ENCODE assay signal across 8 cellular contexts in the genomic region with DNA sequence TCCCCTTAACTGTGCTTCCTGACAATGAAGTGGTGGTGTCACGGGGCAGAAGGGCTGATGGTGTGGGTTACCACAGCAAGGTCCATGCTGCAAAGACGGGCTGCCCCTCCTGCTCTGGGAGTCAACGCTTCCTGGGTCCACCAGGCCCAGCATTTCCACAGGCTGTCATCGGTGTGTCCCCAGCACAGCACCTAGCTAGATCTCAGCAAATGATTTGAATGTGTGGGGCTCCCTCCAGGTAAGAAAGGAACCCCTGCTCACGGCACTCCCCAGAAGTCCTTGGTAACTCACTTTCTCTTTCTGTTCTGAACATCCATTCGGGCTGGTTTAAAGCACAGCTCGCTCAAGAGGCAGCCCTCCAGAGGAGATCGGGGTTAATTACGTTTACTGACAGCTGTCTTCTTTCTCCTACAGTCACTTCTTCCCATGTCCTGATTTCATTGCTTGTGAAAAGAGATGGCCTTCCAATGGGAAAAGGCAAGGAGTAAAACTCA. TPM values are rescaled to one million over a fixed set of nuclear protein-coding genes. Genes with fewer than 3 reads are reported as not detected.
DNase-seq lines count a peak whose midpoint lies in the region; ATAC-seq and TF ChIP-seq lines count a peak whose summit lies in the region.

No MANE protein-coding gene starts in this region.

- TF ChIP-seq POLR2A in right lobe of liver (IDR thresholded peaks at IDR 0.05): no peak

- H3K27me3 ChIP-seq in SU-DHL-6 (ENCODE audit: low read length) (no peaks in the 10 kb centered on the region), right lobe of liver (no peaks in the 10 kb centered on the region)

- peak overlapping the region; percentile 91 to 96 (median 93) for H3K27ac Mint-ChIP-seq in CD14-positive monocyte

- peak overlapping the region; percentile 20 for H3K4me2 ChIP-seq in SU-DHL-6 (ENCODE audit: low read depth, low read length, poor library complexity, severe bottlenecking)

- H3F3A ChIP-seq in SU-DHL-6 (ENCODE audit: insufficient read depth): no peaks in the 10 kb centered on the region

- intact Hi-C loops in CD14-positive monocyte (cut with micrococcal nuclease): loop anchor here in 1 of 2 donors (5.0 kb wide), 1 partner anchor 49 kb away; no protein-coding TSS in a partner anchor
- intact Hi-C loops in right lobe of liver (cut with DNase I): no loop called here

- in situ Hi-C loops in G401 (cut with HindIII; ENCODE audit: low sequenced_read_pairs): no loop called here

- no peaks in the 10 kb centered on the region for H3K9me3 Mint-ChIP-seq in CD14-positive monocyte

- no peaks in the 10 kb centered on the region for H3K9me2 ChIP-seq in SU-DHL-6 (replicated peaks; ENCODE audit: insufficient read depth, low read length)

- WGBS in right lobe of liver (ENCODE audit: insufficient coverage, low coverage, low lambda C conversion rate, missing lambda C conversion rate): 3% methylated on average over 8 of the region's 9 CpGs

- peak; percentile 72 for ATAC-seq in GM19324 (IDR thresholded peaks at IDR 0.05; ENCODE audit: low FRiP score, unreplicated experiment)
- peak; percentile 84 for ATAC-seq in HG03460 (IDR thresholded peaks at IDR 0.05; ENCODE audit: unreplicated experiment)
- peak; percentile 76 to 85 (median 80) for ATAC-seq in right lobe of liver

- no peaks in the 10 kb centered on the region for H3K9me3 ChIP-seq in SU-DHL-6 (ENCODE audit: insufficient read depth, low read length)
- no peaks in the 10 kb centered on the region for H3K9me3 ChIP-seq in right lobe of liver

- no peak overlapping the region for H3K9ac ChIP-seq in SU-DHL-6 (ENCODE audit: low read length)

- peaks cover 36% of the 10 kb centered on the region for H3K4me1 Mint-ChIP-seq in CD14-positive monocyte

- H3K4me1 ChIP-seq in right lobe of liver: peaks cover 0 to 11% (median 0%) of the 10 kb centered on the region in 4 donors

- no peak for DNase-seq in CD14-positive monocyte (ENCODE audit: low spot score)
- peak; percentile 54 for DNase-seq in astrocyte of the hippocampus (ENCODE audit: low read depth, low spot score)
- DNase-seq in right lobe of liver: peak in 1 of 3 donors; percentile 44
- peak; percentile 29 to 30 for DNase-seq in stimulated activated CD8-positive, alpha-beta memory T cell treated with anti-CD3 and anti-CD28 coated beads, Interleukin-15, amount 100 ng/mL, for 4 hours (ENCODE audit: low read depth in 2 of 2)
- DNase-seq in G401 (ENCODE audit: low spot score): no peak

- H3K27ac ChIP-seq in SU-DHL-6 (ENCODE audit: low read depth, low read length) (no peak overlapping the region), right lobe of liver (peak overlapping the region; percentile 29 to 59 (median 31))

- no peak overlapping the region for H3K4me3 ChIP-seq in SU-DHL-6 (ENCODE audit: insufficient read depth, low read length, poor library complexity, severe bottlenecking)
- H3K4me3 ChIP-seq in right lobe of liver: peak overlapping the region; percentile 16 to 45 (median 22)

- peak overlapping the region; percentile 88 to 96 for H3K4me3 Mint-ChIP-seq in CD14-positive monocyte

- H3K27me3 Mint-ChIP-seq in CD14-positive monocyte (ENCODE audit: low read depth in 3 of 3): no peaks in the 10 kb centered on the region

- H3K36me3 ChIP-seq in SU-DHL-6 (ENCODE audit: low read length) (no peaks in the 10 kb centered on the region), right lobe of liver (no peaks in the 10 kb centered on the region)

- TF ChIP-seq CTCF in CD14-positive monocyte (IDR thresholded peaks at IDR 0.05) (peak; percentile 46), SU-DHL-6 (IDR thresholded peaks at IDR 0.05; ENCODE audit: insufficient read depth, low read length, poor library complexity, severe bottlenecking) (no peak), right lobe of liver (IDR thresholded peaks at IDR 0.05) (peak in 1 of 4 donors; percentile 11)

- H4K20me1 ChIP-seq in SU-DHL-6 (ENCODE audit: low read depth, low read length): no peaks in the 10 kb centered on the region

- no peaks in the 10 kb centered on the region for H3K36me3 Mint-ChIP-seq in CD14-positive monocyte

- H3K79me2 ChIP-seq in SU-DHL-6 (ENCODE audit: insufficient read depth, low read length): no peaks in the 10 kb centered on the region

- H2AFZ ChIP-seq in SU-DHL-6 (ENCODE audit: low read depth, low read length, severe bottlenecking): no peak overlapping the region

RNA-seq across cellular contexts. Expression of a gene that starts 27.3 kb away (rescaled TPM):
- 1 to 10 TPM; 1.2 to 1.8 TPM for polyA plus RNA-seq in CD14-positive monocyte
- 1 to 10 TPM; 1.4 to 3.9 (median 2.2) TPM for total RNA-seq in right lobe of liver
- total RNA-seq in G401 (2014; rRNA removed; shearing (Covaris generic)): not detected in 2 replicates

Comparison
In these comparisons a context has a peak if more than half of its experiments do, and no peak if none do; other contexts are left out.
1. DNase-seq: peak in astrocyte of the hippocampus (single experiment) and stimulated activated CD8-positive, alpha-beta memory T cell treated with anti-CD3 and anti-CD28 coated beads, Interleukin-15, amount 100 ng/mL, for 4 hours (2 of 2); none in CD14-positive monocyte (single experiment) and G401 (single experiment).
2. Peak in every context shown above with its lines, with median percentiles within 50 percentile points of each other: ATAC-seq.